Comparison of ENCODE assay signal across 17 cellular contexts in genomic region chr14:100566586-100566985, GRCh38. TPM values are rescaled to one million over a fixed set of nuclear protein-coding genes. Genes with fewer than 3 reads are reported as not detected.
DNase-seq lines count a peak whose midpoint lies in the region; ATAC-seq and TF ChIP-seq lines count a peak whose summit lies in the region.
"Had no signal": no experiment of that assay in that cellular context is flagged by ENCODE, and none has a peak within 500 bp of the region (broad histone marks: within the 10 kb centered on the region; RNA-seq: fewer than 3 reads in every experiment).

No MANE protein-coding gene starts in this region.

- in situ Hi-C loops in astrocyte of the cerebellum (cut with HindIII; ENCODE audit: low sequenced_read_pairs), result no loop called here

- H3K4me3 ChIP-seq in astrocyte of the cerebellum (ENCODE audit: low read depth, low read length), result peak overlapping the region; percentile 21

- TF ChIP-seq CTCF in astrocyte of the cerebellum (IDR thresholded peaks at IDR 0.05; ENCODE audit: low read depth, low read length, missing control alignments) (no peak), mesothelial cell of epicardium (IDR thresholded peaks at IDR 0.05; ENCODE audit: unreplicated experiment) (no peak)

- peaks cover 14% of the 10 kb centered on the region for H3K4me1 Mint-ChIP-seq in stimulated activated naive CD8-positive, alpha-beta T cell treated with anti-CD3 and anti-CD28 coated beads, Interleukin-15, amount 100 ng/mL, for 72 hours
- peaks cover 6% of the 10 kb centered on the region for H3K4me1 Mint-ChIP-seq in mesothelial cell of epicardium

- no peaks in the 10 kb centered on the region for H3K9me3 Mint-ChIP-seq in stimulated activated naive CD8-positive, alpha-beta T cell treated with anti-CD3 and anti-CD28 coated beads, Interleukin-15, amount 100 ng/mL, for 72 hours
- no peaks in the 10 kb centered on the region for H3K9me3 Mint-ChIP-seq in mesothelial cell of epicardium

- no peak for DNase-seq in stimulated activated naive CD8-positive, alpha-beta T cell treated with anti-CD3 and anti-CD28 coated beads, Interleukin-15, amount 100 ng/mL, for 72 hours
- DNase-seq in stimulated activated naive CD8-positive, alpha-beta T cell treated with anti-CD3 and anti-CD28 coated beads, Interleukin-15, Interleukin-2, amounts not matched to agents 100 U/mL and 50 U/mL, for 24 hours, result no peak
- no peak for DNase-seq in astrocyte of the cerebellum (ENCODE audit: low read depth)
- DNase-seq in mesothelial cell of epicardium (ENCODE audit: low spot score in 2 of 2, unreplicated experiment in 2 of 2), result no peak
- no peak for DNase-seq in iPS-NIHi7 (ENCODE audit: extremely low spot score)
- DNase-seq in SKM-1 treated with dmso at 0.1 percent for 144 hours (lab: John Stamatoyannopoulos, UW; ENCODE audit: unreplicated experiment), result no peak
- DNase-seq: activated CD4-positive, alpha-beta T cell treated with anti-CD3 and anti-CD28 coated beads for 4 hours; cerebellar nuclear complex; GF-D8; islet precursor cell; midbrain; NCI-H1105; NCI-H2171 treated with DMSO at 0.1 percent for 48 hours; uterus had no signal

- ATAC-seq in stimulated activated naive CD8-positive, alpha-beta T cell treated with anti-CD3 and anti-CD28 coated beads, Interleukin-15, amount 100 ng/mL, for 72 hours, result no peak
- no peak for ATAC-seq in stimulated activated naive CD8-positive, alpha-beta T cell treated with anti-CD3 and anti-CD28 coated beads, Interleukin-15, Interleukin-2, amounts not matched to agents 100 U/mL and 50 U/mL, for 24 hours
- ATAC-seq in HG03469 (IDR thresholded peaks at IDR 0.05; ENCODE audit: unreplicated experiment), result no peak
- ATAC-seq in HG03045 (IDR thresholded peaks at IDR 0.05; ENCODE audit: unreplicated experiment), result no peak
- ATAC-seq: Right ventricle myocardium inferior had no signal

- H3K36me3 Mint-ChIP-seq in mesothelial cell of epicardium, result no peaks in the 10 kb centered on the region

- peak overlapping the region; percentile 78 to 81 for H3K4me3 Mint-ChIP-seq in stimulated activated naive CD8-positive, alpha-beta T cell treated with anti-CD3 and anti-CD28 coated beads, Interleukin-15, amount 100 ng/mL, for 72 hours
- peak overlapping the region; percentile 55 for H3K4me3 Mint-ChIP-seq in mesothelial cell of epicardium

- H3K27me3 Mint-ChIP-seq in stimulated activated naive CD8-positive, alpha-beta T cell treated with anti-CD3 and anti-CD28 coated beads, Interleukin-15, amount 100 ng/mL, for 72 hours, result peaks cover 57% of the 10 kb centered on the region
- peaks cover 76% of the 10 kb centered on the region for H3K27me3 Mint-ChIP-seq in mesothelial cell of epicardium (ENCODE audit: low read depth)

- no peak overlapping the region for H3K27ac Mint-ChIP-seq in stimulated activated naive CD8-positive, alpha-beta T cell treated with anti-CD3 and anti-CD28 coated beads, Interleukin-15, amount 100 ng/mL, for 72 hours
- no peak overlapping the region for H3K27ac Mint-ChIP-seq in mesothelial cell of epicardium

RNA-seq across cellular contexts. Expression of gene BEGAIN, which starts 20.6 kb away (rescaled TPM):
- 4.7 to 6.7 TPM (median 5.1 TPM) in 3 replicates for total RNA-seq in mesothelial cell of epicardium
